8 cellular contexts compared by ENCODE assay signal in genomic region chr1:44355582-44356305, GRCh38. TPM values are rescaled to one million over a fixed set of nuclear protein-coding genes. Genes with fewer than 3 reads are reported as not detected.
DNase-seq lines count a peak whose midpoint lies in the region; ATAC-seq and TF ChIP-seq lines count a peak whose summit lies in the region.

No MANE protein-coding gene starts in this region.

- H3K27me3 ChIP-seq in CD8-positive, alpha-beta T cell (ENCODE audit: insufficient read depth, low read length): no peaks in the 10 kb centered on the region
- no peaks in the 10 kb centered on the region for H3K27me3 ChIP-seq in breast epithelium

- H3K9me3 Mint-ChIP-seq in CD8-positive, alpha-beta T cell: no peaks in the 10 kb centered on the region
- no peaks in the 10 kb centered on the region for H3K9me3 Mint-ChIP-seq in nephron

- H3K4me3 ChIP-seq in CD8-positive, alpha-beta T cell (ENCODE audit: low read depth, low read length): no peak overlapping the region
- peak overlapping the region; percentile 77 for H3K4me3 ChIP-seq in Jurkat, Clone E6-1 (ENCODE audit: low read length)
- H3K4me3 ChIP-seq in breast epithelium: peak overlapping the region; percentile 79 to 99 (median 90)

- no peak for ATAC-seq in CD8-positive, alpha-beta T cell
- ATAC-seq in GM18873 (IDR thresholded peaks at IDR 0.05; ENCODE audit: low FRiP score, unreplicated experiment): no peak
- ATAC-seq in HG02870 (IDR thresholded peaks at IDR 0.05; ENCODE audit: unreplicated experiment): no peak

- TF ChIP-seq CTCF in CD8-positive, alpha-beta T cell (IDR thresholded peaks at IDR 0.05): no peak
- TF ChIP-seq CTCF in breast epithelium (IDR thresholded peaks at IDR 0.05) (no peak), nephron (IDR thresholded peaks at IDR 0.05; ENCODE audit: unreplicated experiment in 3 of 3) (no peak)

- peaks cover 35% of the 10 kb centered on the region for H3K4me1 Mint-ChIP-seq in CD8-positive, alpha-beta T cell (ENCODE audit: low read depth)
- peaks cover 45% of the 10 kb centered on the region for H3K4me1 Mint-ChIP-seq in nephron

- CTCF ChIA-PET in CD8-positive, alpha-beta T cell (lab: Charles Lee): interaction anchor here (1.2 kb wide), 1 partner anchor 25 kb away, joined by 3 read pairs; no protein-coding TSS in a partner anchor

- POLR2A ChIA-PET in CD8-positive, alpha-beta T cell (lab: Charles Lee): interaction anchor here (0.6 to 0.8 kb wide), 2 partner anchors 143 to 646 kb away, joined by 3 read pairs; no protein-coding TSS in a partner anchor

- H3K4me3 Mint-ChIP-seq in CD8-positive, alpha-beta T cell: peak overlapping the region; percentile 95
- H3K4me3 Mint-ChIP-seq in nephron: peak overlapping the region; percentile 95 to 98 (median 96)

- no peak overlapping the region for H3K27ac ChIP-seq in CD8-positive, alpha-beta T cell (ENCODE audit: low read depth, low read length)
- H3K27ac ChIP-seq in breast epithelium: no peak overlapping the region

- H3K27me3 Mint-ChIP-seq in CD8-positive, alpha-beta T cell (ENCODE audit: low read depth): no peaks in the 10 kb centered on the region
- peaks cover 10% of the 10 kb centered on the region for H3K27me3 Mint-ChIP-seq in nephron (ENCODE audit: low read depth)

- peak overlapping the region; percentile 93 for H3K27ac Mint-ChIP-seq in CD8-positive, alpha-beta T cell
- H3K27ac Mint-ChIP-seq in nephron: peak overlapping the region; percentile 45 to 91 (median 65)

- peaks cover 6% of the 10 kb centered on the region for H3K36me3 Mint-ChIP-seq in CD8-positive, alpha-beta T cell
- H3K36me3 Mint-ChIP-seq in nephron (ENCODE audit: low read depth): peaks cover 12% of the 10 kb centered on the region

- H3K36me3 ChIP-seq in CD8-positive, alpha-beta T cell (ENCODE audit: insufficient read depth, low read length): no peaks in the 10 kb centered on the region
- H3K36me3 ChIP-seq in breast epithelium: no peaks in the 10 kb centered on the region

- intact Hi-C loops in CD8-positive, alpha-beta T cell (cut with DNase I, micrococcal nuclease): loop anchor here (1.0 to 10.0 kb wide), 6 partner anchors 142 to 997 kb away; partner anchors contain the start of genes CDC20 (in 1 of the 2), DMAP1 (in 1 of the 2), EIF2B3 (in 1 of the 2) and HECTD3 (in 1 of the 2)
- intact Hi-C loops in breast epithelium (cut with DNase I; ENCODE audit: low total_unique reads): no loop called here

- no peaks in the 10 kb centered on the region for H3K9me3 ChIP-seq in CD8-positive, alpha-beta T cell (ENCODE audit: low read length)
- H3K9me3 ChIP-seq in breast epithelium: no peaks in the 10 kb centered on the region

- DNase-seq in CD8-positive, alpha-beta T cell: peak in 1 of 7 experiments; percentile 11
- no peak for DNase-seq in Jurkat, Clone E6-1 (ENCODE audit: low read depth, low spot score)
- DNase-seq in breast epithelium (ENCODE audit: low spot score in 2 of 2) (no peak), amniotic stem cell (lab: John Stamatoyannopoulos, UW) (no peak)
- DNase-seq in activated effector memory CD4-positive, alpha-beta T cell treated with anti-CD3 and anti-CD28 coated beads, Interleukin-2, amount 50 U/mL, for 16 hours: no peak

- TF ChIP-seq POLR2A in breast epithelium (IDR thresholded peaks at IDR 0.05): no peak

- H3K4me1 ChIP-seq in CD8-positive, alpha-beta T cell (ENCODE audit: insufficient read depth, low read length): peaks cover 20% of the 10 kb centered on the region
- peaks cover 0 to 7% of the 10 kb centered on the region in 2 donors for H3K4me1 ChIP-seq in breast epithelium

RNA-seq across cellular contexts. Expression of gene ERI3, which starts 0.7 kb away (rescaled TPM):
- total RNA-seq in CD8-positive, alpha-beta T cell: 10 to 100 TPM; 17.3 to 20.0 TPM
- polyA plus RNA-seq in Jurkat, Clone E6-1 (2012; ENCODE audit: insufficient read depth, insufficient read length): 84.2 TPM
- 10 to 100 TPM; 35.8 to 49.2 (median 41.1) TPM for total RNA-seq in breast epithelium

RNA-seq across cellular contexts. Expression of gene RNF220, which starts 49.3 kb away (rescaled TPM):
- total RNA-seq in CD8-positive, alpha-beta T cell: 10 to 100 TPM; 78.7 to 82.1 TPM
- polyA plus RNA-seq in Jurkat, Clone E6-1 (2012; ENCODE audit: insufficient read depth, insufficient read length): 112 TPM
- total RNA-seq in breast epithelium: 100 to 1,000 TPM in 1 of 3 donors, 10 to 100 TPM in 2; 90.4 to 110 (median 93.4) TPM
